Comparison of ENCODE assay signal across 23 cellular contexts in the genomic region with DNA sequence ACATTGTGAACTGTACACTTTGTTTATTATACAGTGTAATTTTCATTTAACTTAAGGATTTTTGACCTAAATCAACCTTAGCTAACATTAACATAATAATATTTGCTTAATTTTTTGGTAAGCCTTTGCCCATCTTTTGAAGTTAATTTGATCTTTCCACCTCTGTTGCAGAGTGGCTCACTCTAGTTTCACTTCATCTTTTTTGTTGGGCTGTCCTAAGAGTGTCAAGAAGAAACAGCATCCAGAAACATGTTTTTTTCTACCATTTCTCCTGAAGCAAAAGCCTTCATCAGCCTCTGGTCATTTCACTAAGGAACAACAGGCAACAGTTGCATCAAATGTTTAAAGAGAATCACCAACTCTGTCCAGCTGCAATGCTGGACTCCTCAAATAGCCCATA.
"Had no signal": no experiment of that assay in that cellular context is flagged by ENCODE, and none has a peak within 500 bp of the region (broad histone marks: within the 10 kb centered on the region; RNA-seq: fewer than 3 reads in every experiment).

No MANE protein-coding gene starts in this region.

- H3K9me3 ChIP-seq: adrenal gland, ascending aorta, left ventricle myocardium inferior, transverse colon had no signal

- DNase-seq: activated CD4-positive, alpha-beta T cell treated with anti-CD3 and anti-CD28 coated beads for 1 hour; activated CD8-positive, alpha-beta memory T cell treated with anti-CD3 and anti-CD28 coated beads for 24 hours; activated CD8-positive, alpha-beta memory T cell treated with anti-CD3 and anti-CD28 coated beads, Interleukin-2, amount 50 U/mL, for 4 hours; activated naive CD4-positive, alpha-beta T cell; activated T-cell treated with anti-CD3 and anti-CD28 coated beads, Interleukin-2, amount 50 U/mL, for 24 hours; adrenal gland; brain microvascular endothelial cell; central memory CD4-positive, alpha-beta T cell; dermis blood vessel endothelial cell; effector memory CD4-positive, alpha-beta T cell; hippocampal formation; kidney glomerular epithelial cell; left ventricle myocardium inferior; natural killer cell; small intestine; stimulated activated CD4-positive, alpha-beta T cell treated with anti-CD3 and anti-CD28 coated beads, Interleukin-2, amount 100 ng/mL, for 24 hours; stimulated activated naive CD8-positive, alpha-beta T cell treated with anti-CD3 and anti-CD28 coated beads, Interleukin-15, amount 100 ng/mL, for 72 hours; transverse colon had no signal

- H3K4me3 ChIP-seq: adrenal gland, ascending aorta, left ventricle myocardium inferior, transverse colon had no signal

- H3K27ac ChIP-seq: adrenal gland, ascending aorta, brain microvascular endothelial cell, left ventricle myocardium inferior, parathyroid adenoma, transverse colon had no signal

- H3K4me1 ChIP-seq: adrenal gland, ascending aorta, left ventricle myocardium inferior, parathyroid adenoma, transverse colon had no signal

- ATAC-seq: esophagus mucosa; natural killer cell; sciatic nerve; stimulated activated effector memory CD8-positive, alpha-beta T cell treated with anti-CD3 and anti-CD28 coated beads, Interleukin-12 subunit alpha, Interleukin-12 subunit beta, amount 100 ng/mL, for 72 hours; stimulated activated naive CD8-positive, alpha-beta T cell treated with anti-CD3 and anti-CD28 coated beads, Interleukin-15, amount 100 ng/mL, for 72 hours had no signal

- H3K36me3 ChIP-seq: adrenal gland, ascending aorta, brain microvascular endothelial cell, left ventricle myocardium inferior, transverse colon had no signal

- H3K79me2 ChIP-seq: parathyroid adenoma had no signal

- H3K27me3 ChIP-seq: adrenal gland, ascending aorta, brain microvascular endothelial cell, transverse colon had no signal

- H2AFZ ChIP-seq: parathyroid adenoma had no signal

- H3K9ac ChIP-seq: parathyroid adenoma had no signal
